1 cellular context compared by ENCODE assay signal in genomic region chr19:10230904-10231623, GRCh38.
A peak's percentile ranks its signal among the peaks of the same experiment; 100 is the strongest.
TF ChIP-seq lines count a peak whose summit lies in the region.

TSS of gene S1PR2 (minus strand) at chr19:10231331. CDS start at chr19:10224905, 6,426 bp downstream.

TF ChIP-seq in HEK293, 187 proteins besides CTCF, POLR2A, EP300 and RAD21 (continued from another document):
- TF ChIP-seq ZNF449 (tag by site-specific recombination; IDR thresholded peaks at IDR 0.05) (peak; percentile 33; the same call in 1 of the 2 replicates), ZBTB48 (tag by site-specific recombination; IDR thresholded peaks at IDR 0.05) (0 out of 2 replicates have a peak, but pooled peaks have one; percentile 36), SP3 (tag by site-specific recombination; IDR thresholded peaks at IDR 0.05) (peak; percentile 45; the same call in 1 of the 2 replicates), ZNF623 (tag by site-specific recombination; IDR thresholded peaks at IDR 0.05) (no peak), ZFHX2 (tag by site-specific recombination; conservative IDR thresholded peaks at IDR 0.05) (peak; percentile 30; the same call in 1 of the 2 replicates), GLI2 (tag by site-specific recombination; IDR thresholded peaks at IDR 0.05; ENCODE audit: borderline replicate concordance, low read depth) (no peak), BCL6B (tag by site-specific recombination; IDR thresholded peaks at IDR 0.05) (no peak), GLIS1 (tag by site-specific recombination; IDR thresholded peaks at IDR 0.05) (peak; percentile 12; the same call in 1 of the 2 replicates), ZNF692 (tag by site-specific recombination; IDR thresholded peaks at IDR 0.05) (0 out of 2 replicates have a peak, but pooled peaks have one; percentile 39), ZNF274 (IDR thresholded peaks at IDR 0.05; ENCODE audit: low read length) (no peak), ZNF274 (tag by site-specific recombination; IDR thresholded peaks at IDR 0.05; ENCODE audit: borderline replicate concordance) (no peak), EGR2 (tag by site-specific recombination; IDR thresholded peaks at IDR 0.05; ENCODE audit: low read depth) (peak; percentile 20; the same call in 1 of the 2 replicates), PATZ1 (tag by site-specific recombination; IDR thresholded peaks at IDR 0.05) (peak; percentile 85), ZNF223 (tag by site-specific recombination; IDR thresholded peaks at IDR 0.05) (no peak), SP7 (tag by site-specific recombination; IDR thresholded peaks at IDR 0.05) (peak; percentile 21; the same call in 1 of the 2 replicates), ZSCAN18 (tag by site-specific recombination; IDR thresholded peaks at IDR 0.05) (no peak), PRDM10 (tag by site-specific recombination; IDR thresholded peaks at IDR 0.05) (0 out of 2 replicates have a peak, but pooled peaks have one; percentile 4), ZNF335 (tag by site-specific recombination; conservative IDR thresholded peaks at IDR 0.05) (peak; percentile 88), ZNF398 (tag by site-specific recombination; IDR thresholded peaks at IDR 0.05) (peak; percentile 41; the same call in 1 of the 2 replicates), ZBTB1 (tag by site-specific recombination; IDR thresholded peaks at IDR 0.05) (no peak), ZIC2 (tag by site-specific recombination; IDR thresholded peaks at IDR 0.05) (0 out of 2 replicates have a peak, but pooled peaks have one; percentile 31), ZFP37 (tag by site-specific recombination; IDR thresholded peaks at IDR 0.05) (no peak)
TF ChIP-seq in HEK293: peak in this region for 32.
